In the genomic region with DNA sequence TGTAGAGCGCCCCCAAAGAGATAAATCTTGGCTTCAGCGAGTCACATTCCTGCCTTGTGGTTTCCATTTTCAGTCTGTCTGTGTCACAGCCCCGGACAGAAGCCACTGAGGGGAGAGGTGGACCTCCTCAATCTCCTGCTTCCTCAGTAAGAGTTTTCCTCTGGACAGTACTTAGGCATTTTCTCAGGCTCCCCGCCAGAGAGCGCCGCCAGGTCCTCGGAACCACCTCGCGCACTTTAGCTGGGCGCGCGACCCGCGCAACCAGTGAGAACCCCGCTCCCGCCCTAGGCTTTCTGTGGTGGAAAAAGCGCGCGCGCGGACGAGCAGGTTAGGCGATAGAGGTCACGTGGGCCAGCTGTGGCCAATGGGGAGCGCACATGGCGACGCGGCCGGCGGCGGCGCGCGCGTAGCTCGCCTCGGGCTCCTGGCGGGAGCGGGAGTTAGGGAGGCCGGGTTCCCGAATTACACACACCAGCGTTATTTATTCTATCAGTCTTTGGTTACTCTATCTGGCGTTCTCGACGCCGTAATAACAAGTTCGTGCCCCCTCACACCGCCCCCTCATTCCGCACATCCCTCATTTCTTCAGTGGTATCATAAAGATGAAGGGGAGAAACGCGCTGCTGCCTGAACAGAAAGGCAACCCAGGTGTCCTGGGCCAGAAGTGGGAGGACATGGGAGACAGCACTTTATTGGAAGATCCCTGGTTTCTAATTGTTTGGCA, we compare ENCODE assay signal across 1 cellular context.
TF ChIP-seq lines count a peak whose summit lies in the region.

No MANE protein-coding gene starts in this region.

TF ChIP-seq in GM23338, 12 proteins besides CTCF, POLR2A, EP300 and RAD21:
- TF ChIP-seq, protein P1, sequence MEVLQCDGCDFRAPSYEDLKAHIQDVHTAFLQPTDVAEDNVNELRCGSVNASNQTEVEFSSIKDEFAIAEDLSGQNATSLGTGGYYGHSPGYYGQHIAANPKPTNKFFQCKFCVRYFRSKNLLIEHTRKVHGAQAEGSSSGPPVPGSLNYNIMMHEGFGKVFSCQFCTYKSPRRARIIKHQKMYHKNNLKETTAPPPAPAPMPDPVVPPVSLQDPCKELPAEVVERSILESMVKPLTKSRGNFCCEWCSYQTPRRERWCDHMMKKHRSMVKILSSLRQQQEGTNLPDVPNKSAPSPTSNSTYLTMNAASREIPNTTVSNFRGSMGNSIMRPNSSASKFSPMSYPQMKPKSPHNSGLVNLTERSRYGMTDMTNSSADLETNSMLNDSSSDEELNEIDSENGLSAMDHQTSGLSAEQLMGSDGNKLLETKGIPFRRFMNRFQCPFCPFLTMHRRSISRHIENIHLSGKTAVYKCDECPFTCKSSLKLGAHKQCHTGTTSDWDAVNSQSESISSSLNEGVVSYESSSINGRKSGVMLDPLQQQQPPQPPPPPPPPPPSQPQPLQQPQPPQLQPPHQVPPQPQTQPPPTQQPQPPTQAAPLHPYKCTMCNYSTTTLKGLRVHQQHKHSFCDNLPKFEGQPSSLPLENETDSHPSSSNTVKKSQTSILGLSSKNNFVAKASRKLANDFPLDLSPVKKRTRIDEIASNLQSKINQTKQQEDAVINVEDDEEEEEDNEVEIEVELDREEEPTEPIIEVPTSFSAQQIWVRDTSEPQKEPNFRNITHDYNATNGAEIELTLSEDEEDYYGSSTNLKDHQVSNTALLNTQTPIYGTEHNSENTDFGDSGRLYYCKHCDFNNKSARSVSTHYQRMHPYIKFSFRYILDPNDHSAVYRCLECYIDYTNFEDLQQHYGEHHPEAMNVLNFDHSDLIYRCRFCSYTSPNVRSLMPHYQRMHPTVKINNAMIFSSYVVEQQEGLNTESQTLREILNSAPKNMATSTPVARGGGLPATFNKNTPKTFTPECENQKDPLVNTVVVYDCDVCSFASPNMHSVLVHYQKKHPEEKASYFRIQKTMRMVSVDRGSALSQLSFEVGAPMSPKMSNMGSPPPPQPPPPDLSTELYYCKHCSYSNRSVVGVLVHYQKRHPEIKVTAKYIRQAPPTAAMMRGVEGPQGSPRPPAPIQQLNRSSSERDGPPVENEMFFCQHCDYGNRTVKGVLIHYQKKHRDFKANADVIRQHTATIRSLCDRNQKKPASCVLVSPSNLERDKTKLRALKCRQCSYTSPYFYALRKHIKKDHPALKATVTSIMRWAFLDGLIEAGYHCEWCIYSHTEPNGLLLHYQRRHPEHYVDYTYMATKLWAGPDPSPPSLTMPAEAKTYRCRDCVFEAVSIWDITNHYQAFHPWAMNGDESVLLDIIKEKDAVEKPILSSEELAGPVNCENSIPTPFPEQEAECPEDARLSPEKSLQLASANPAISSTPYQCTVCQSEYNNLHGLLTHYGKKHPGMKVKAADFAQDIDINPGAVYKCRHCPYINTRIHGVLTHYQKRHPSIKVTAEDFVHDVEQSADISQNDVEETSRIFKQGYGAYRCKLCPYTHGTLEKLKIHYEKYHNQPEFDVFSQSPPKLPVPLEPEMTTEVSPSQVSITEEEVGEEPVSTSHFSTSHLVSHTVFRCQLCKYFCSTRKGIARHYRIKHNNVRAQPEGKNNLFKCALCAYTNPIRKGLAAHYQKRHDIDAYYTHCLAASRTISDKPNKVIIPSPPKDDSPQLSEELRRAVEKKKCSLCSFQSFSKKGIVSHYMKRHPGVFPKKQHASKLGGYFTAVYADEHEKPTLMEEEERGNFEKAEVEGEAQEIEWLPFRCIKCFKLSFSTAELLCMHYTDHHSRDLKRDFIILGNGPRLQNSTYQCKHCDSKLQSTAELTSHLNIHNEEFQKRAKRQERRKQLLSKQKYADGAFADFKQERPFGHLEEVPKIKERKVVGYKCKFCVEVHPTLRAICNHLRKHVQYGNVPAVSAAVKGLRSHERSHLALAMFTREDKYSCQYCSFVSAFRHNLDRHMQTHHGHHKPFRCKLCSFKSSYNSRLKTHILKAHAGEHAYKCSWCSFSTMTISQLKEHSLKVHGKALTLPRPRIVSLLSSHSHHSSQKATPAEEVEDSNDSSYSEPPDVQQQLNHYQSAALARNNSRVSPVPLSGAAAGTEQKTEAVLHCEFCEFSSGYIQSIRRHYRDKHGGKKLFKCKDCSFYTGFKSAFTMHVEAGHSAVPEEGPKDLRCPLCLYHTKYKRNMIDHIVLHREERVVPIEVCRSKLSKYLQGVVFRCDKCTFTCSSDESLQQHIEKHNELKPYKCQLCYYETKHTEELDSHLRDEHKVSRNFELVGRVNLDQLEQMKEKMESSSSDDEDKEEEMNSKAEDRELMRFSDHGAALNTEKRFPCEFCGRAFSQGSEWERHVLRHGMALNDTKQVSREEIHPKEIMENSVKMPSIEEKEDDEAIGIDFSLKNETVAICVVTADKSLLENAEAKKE (CRISPR knock-in tag; IDR thresholded peaks at IDR 0.05) = 0 out of 2 replicates have a peak, but pooled peaks have one; percentile 25
- TF ChIP-seq NANOG (IDR thresholded peaks at IDR 0.05; ENCODE audit: borderline replicate concordance) (no peak), POLR2AphosphoS5 (IDR thresholded peaks at IDR 0.05; ENCODE audit: low read depth) (peak; percentile 76), ZNF331 (CRISPR knock-in tag; IDR thresholded peaks at IDR 0.05; ENCODE audit: low read depth) (no peak), EZH2phosphoT487 (IDR thresholded peaks at IDR 0.05; ENCODE audit: unreplicated experiment) (no peak), EZH2 (IDR thresholded peaks at IDR 0.05; ENCODE audit: low read depth, unreplicated experiment) (no peak), JUNB (IDR thresholded peaks at IDR 0.05; ENCODE audit: unreplicated experiment) (no peak), ZNF114 (CRISPR knock-in tag; IDR thresholded peaks at IDR 0.05) (no peak), CREB1 (CRISPR knock-in tag; IDR thresholded peaks at IDR 0.05; ENCODE audit: low read depth) (0 out of 2 replicates have a peak, but pooled peaks have one; percentile 35), STAT1 (IDR thresholded peaks at IDR 0.05; ENCODE audit: unreplicated experiment) (no peak)
- TF ChIP-seq, protein P2, sequence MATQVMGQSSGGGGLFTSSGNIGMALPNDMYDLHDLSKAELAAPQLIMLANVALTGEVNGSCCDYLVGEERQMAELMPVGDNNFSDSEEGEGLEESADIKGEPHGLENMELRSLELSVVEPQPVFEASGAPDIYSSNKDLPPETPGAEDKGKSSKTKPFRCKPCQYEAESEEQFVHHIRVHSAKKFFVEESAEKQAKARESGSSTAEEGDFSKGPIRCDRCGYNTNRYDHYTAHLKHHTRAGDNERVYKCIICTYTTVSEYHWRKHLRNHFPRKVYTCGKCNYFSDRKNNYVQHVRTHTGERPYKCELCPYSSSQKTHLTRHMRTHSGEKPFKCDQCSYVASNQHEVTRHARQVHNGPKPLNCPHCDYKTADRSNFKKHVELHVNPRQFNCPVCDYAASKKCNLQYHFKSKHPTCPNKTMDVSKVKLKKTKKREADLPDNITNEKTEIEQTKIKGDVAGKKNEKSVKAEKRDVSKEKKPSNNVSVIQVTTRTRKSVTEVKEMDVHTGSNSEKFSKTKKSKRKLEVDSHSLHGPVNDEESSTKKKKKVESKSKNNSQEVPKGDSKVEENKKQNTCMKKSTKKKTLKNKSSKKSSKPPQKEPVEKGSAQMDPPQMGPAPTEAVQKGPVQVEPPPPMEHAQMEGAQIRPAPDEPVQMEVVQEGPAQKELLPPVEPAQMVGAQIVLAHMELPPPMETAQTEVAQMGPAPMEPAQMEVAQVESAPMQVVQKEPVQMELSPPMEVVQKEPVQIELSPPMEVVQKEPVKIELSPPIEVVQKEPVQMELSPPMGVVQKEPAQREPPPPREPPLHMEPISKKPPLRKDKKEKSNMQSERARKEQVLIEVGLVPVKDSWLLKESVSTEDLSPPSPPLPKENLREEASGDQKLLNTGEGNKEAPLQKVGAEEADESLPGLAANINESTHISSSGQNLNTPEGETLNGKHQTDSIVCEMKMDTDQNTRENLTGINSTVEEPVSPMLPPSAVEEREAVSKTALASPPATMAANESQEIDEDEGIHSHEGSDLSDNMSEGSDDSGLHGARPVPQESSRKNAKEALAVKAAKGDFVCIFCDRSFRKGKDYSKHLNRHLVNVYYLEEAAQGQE (IDR thresholded peaks at IDR 0.05; ENCODE audit: unreplicated experiment) = no peak
- TF ChIP-seq, protein P3, sequence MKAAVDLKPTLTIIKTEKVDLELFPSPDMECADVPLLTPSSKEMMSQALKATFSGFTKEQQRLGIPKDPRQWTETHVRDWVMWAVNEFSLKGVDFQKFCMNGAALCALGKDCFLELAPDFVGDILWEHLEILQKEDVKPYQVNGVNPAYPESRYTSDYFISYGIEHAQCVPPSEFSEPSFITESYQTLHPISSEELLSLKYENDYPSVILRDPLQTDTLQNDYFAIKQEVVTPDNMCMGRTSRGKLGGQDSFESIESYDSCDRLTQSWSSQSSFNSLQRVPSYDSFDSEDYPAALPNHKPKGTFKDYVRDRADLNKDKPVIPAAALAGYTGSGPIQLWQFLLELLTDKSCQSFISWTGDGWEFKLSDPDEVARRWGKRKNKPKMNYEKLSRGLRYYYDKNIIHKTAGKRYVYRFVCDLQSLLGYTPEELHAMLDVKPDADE (IDR thresholded peaks at IDR 0.05) = no peak
TF ChIP-seq in GM23338: peak in this region for 3.
